ENCODE assay signal across 20 cellular contexts in genomic region chr2:124147552-124147951, GRCh38.
"Had no signal": no experiment of that assay in that cellular context is flagged by ENCODE, and none has a peak within 500 bp of the region (broad histone marks: within the 10 kb centered on the region; RNA-seq: fewer than 3 reads in every experiment).

No MANE protein-coding gene starts in this region.

- H3K9me3 ChIP-seq: esophagus squamous epithelium, gastroesophageal sphincter, neutrophil, psoas muscle, right lobe of liver, tibial artery, upper lobe of left lung, uterus had no signal

- DNase-seq: dermis blood vessel endothelial cell; esophagus squamous epithelium; foreskin fibroblast; glutamatergic neuron; left colon; left ventricle myocardium superior; naive thymus-derived CD4-positive, alpha-beta T cell; nephron progenitor cell; psoas muscle; retina; stimulated activated CD4-positive, alpha-beta T cell treated with anti-CD3 and anti-CD28 coated beads, Interleukin-4, amount 100 ng/mL, for 1 hour; stimulated activated CD8-positive, alpha-beta memory T cell treated with anti-CD3 and anti-CD28 coated beads, Interleukin-4, amount 100 ng/mL, for 48 hours; tibial artery; upper lobe of left lung; uterus had no signal

- ATAC-seq: gastroesophageal sphincter; left colon; left ventricle myocardium superior; naive thymus-derived CD4-positive, alpha-beta T cell; psoas muscle; right lobe of liver; stimulated activated effector memory CD8-positive, alpha-beta T cell treated with anti-CD3 and anti-CD28 coated beads, Interleukin-12 subunit alpha, Interleukin-12 subunit beta, amount 100 ng/mL, for 72 hours had no signal

- H3K36me3 ChIP-seq: esophagus squamous epithelium, gastroesophageal sphincter, neutrophil, right lobe of liver, tibial artery, upper lobe of left lung, uterus had no signal

- H3K4me1 ChIP-seq: esophagus squamous epithelium, gastroesophageal sphincter, psoas muscle, right lobe of liver, tibial artery, upper lobe of left lung, uterus had no signal

- H3K27me3 Mint-ChIP-seq: naive thymus-derived CD4-positive, alpha-beta T cell; stimulated activated naive CD8-positive, alpha-beta T cell treated with anti-CD3 and anti-CD28 coated beads, Interleukin-15, Interleukin-2, amounts not matched to agents 100 ng/mL and 50 ng/mL, for 24 hours had no signal

- H3K27ac ChIP-seq: esophagus squamous epithelium, gastroesophageal sphincter, neutrophil, psoas muscle, right lobe of liver, tibial artery, upper lobe of left lung, uterus had no signal

- H3K9me3 Mint-ChIP-seq: nephron progenitor cell; stimulated activated naive CD8-positive, alpha-beta T cell treated with anti-CD3 and anti-CD28 coated beads, Interleukin-15, Interleukin-2, amounts not matched to agents 100 ng/mL and 50 ng/mL, for 24 hours had no signal

- H3K27me3 ChIP-seq: esophagus squamous epithelium, gastroesophageal sphincter, neutrophil, right lobe of liver, tibial artery, upper lobe of left lung, uterus had no signal

- H3K4me1 Mint-ChIP-seq: naive thymus-derived CD4-positive, alpha-beta T cell; nephron progenitor cell; stimulated activated effector memory CD8-positive, alpha-beta T cell treated with anti-CD3 and anti-CD28 coated beads, Interleukin-12 subunit alpha, Interleukin-12 subunit beta, amount 100 ng/mL, for 72 hours had no signal

- H3K4me3 Mint-ChIP-seq: naive thymus-derived CD4-positive, alpha-beta T cell; nephron progenitor cell; stimulated activated effector memory CD8-positive, alpha-beta T cell treated with anti-CD3 and anti-CD28 coated beads, Interleukin-12 subunit alpha, Interleukin-12 subunit beta, amount 100 ng/mL, for 72 hours; stimulated activated naive CD8-positive, alpha-beta T cell treated with anti-CD3 and anti-CD28 coated beads, Interleukin-15, Interleukin-2, amounts not matched to agents 100 ng/mL and 50 ng/mL, for 24 hours had no signal

- H3K4me3 ChIP-seq: esophagus squamous epithelium, gastroesophageal sphincter, psoas muscle, right lobe of liver, tibial artery, upper lobe of left lung, uterus had no signal

- H3K27ac Mint-ChIP-seq: naive thymus-derived CD4-positive, alpha-beta T cell; stimulated activated effector memory CD8-positive, alpha-beta T cell treated with anti-CD3 and anti-CD28 coated beads, Interleukin-12 subunit alpha, Interleukin-12 subunit beta, amount 100 ng/mL, for 72 hours; stimulated activated naive CD8-positive, alpha-beta T cell treated with anti-CD3 and anti-CD28 coated beads, Interleukin-15, Interleukin-2, amounts not matched to agents 100 ng/mL and 50 ng/mL, for 24 hours had no signal

- H3K36me3 Mint-ChIP-seq: naive thymus-derived CD4-positive, alpha-beta T cell; stimulated activated effector memory CD8-positive, alpha-beta T cell treated with anti-CD3 and anti-CD28 coated beads, Interleukin-12 subunit alpha, Interleukin-12 subunit beta, amount 100 ng/mL, for 72 hours had no signal
